8 cellular contexts compared by ENCODE assay signal in genomic region chr19:5718032-5718578, GRCh38. TPM values are rescaled to one million over a fixed set of nuclear protein-coding genes. Genes with fewer than 3 reads are reported as not detected.
DNase-seq lines count a peak whose midpoint lies in the region; ATAC-seq and TF ChIP-seq lines count a peak whose summit lies in the region.

No MANE protein-coding gene starts in this region.

- TF ChIP-seq CTCF in heart left ventricle (IDR thresholded peaks at IDR 0.05) (no peak), right atrium auricular region (IDR thresholded peaks at IDR 0.05) (no peak)

- H3K4me1 Mint-ChIP-seq in activated T-helper 1 cell treated with anti-CD3 and anti-CD28 coated beads, Interleukin-12 subunit alpha, Interleukin-12 subunit beta, Interleukin-2, Interleukin-4 antibody, amounts not matched to agents 30 ng/mL and 10 ng/mL and 1 ng/mL, durations not matched to agents 14 hours and 24 hours and 36 hours (ENCODE audit: low read depth) = peaks cover 25% of the 10 kb centered on the region

- peaks cover 2% of the 10 kb centered on the region for H3K27me3 Mint-ChIP-seq in activated T-helper 1 cell treated with anti-CD3 and anti-CD28 coated beads, Interleukin-12 subunit alpha, Interleukin-12 subunit beta, Interleukin-2, Interleukin-4 antibody, amounts not matched to agents 30 ng/mL and 10 ng/mL and 1 ng/mL, durations not matched to agents 14 hours and 24 hours and 36 hours (ENCODE audit: insufficient read depth)

- WGBS in heart left ventricle, 4 donors = 57 to 71% (median 69%) methylated on average over 14 of the region's 14 CpGs

- H3K27ac Mint-ChIP-seq in activated T-helper 1 cell treated with anti-CD3 and anti-CD28 coated beads, Interleukin-12 subunit alpha, Interleukin-12 subunit beta, Interleukin-2, Interleukin-4 antibody, amounts not matched to agents 30 ng/mL and 10 ng/mL and 1 ng/mL, durations not matched to agents 14 hours and 24 hours and 36 hours = peak overlapping the region; percentile 96

- peak overlapping the region in 6 of 12 donors; percentile 73 to 99 (median 82) for H3K4me3 ChIP-seq in heart left ventricle
- H3K4me3 ChIP-seq in right atrium auricular region = no peak overlapping the region
- H3K4me3 ChIP-seq in subcutaneous abdominal adipose tissue (ENCODE audit: low read depth in 1 of 5, low read length in 5 of 5) = peak overlapping the region in 1 of 5 donors; percentile 92

- TF ChIP-seq POLR2A in heart left ventricle (IDR thresholded peaks at IDR 0.05) = no peak

- H3K4me1 ChIP-seq in heart left ventricle = peaks cover 2 to 38% (median 22%) of the 10 kb centered on the region in 12 donors
- H3K4me1 ChIP-seq in right atrium auricular region = peaks cover 0 to 23% of the 10 kb centered on the region in 2 donors
- peaks cover 4 to 26% (median 24%) of the 10 kb centered on the region in 5 donors for H3K4me1 ChIP-seq in subcutaneous abdominal adipose tissue (ENCODE audit: control insufficient read depth in 5 of 5, insufficient read depth in 5 of 5, low read length in 5 of 5)

- no peaks in the 10 kb centered on the region for H3K9me3 Mint-ChIP-seq in activated T-helper 1 cell treated with anti-CD3 and anti-CD28 coated beads, Interleukin-12 subunit alpha, Interleukin-12 subunit beta, Interleukin-2, Interleukin-4 antibody, amounts not matched to agents 30 ng/mL and 10 ng/mL and 1 ng/mL, durations not matched to agents 14 hours and 24 hours and 36 hours

- peak overlapping the region in 2 of 5 donors; percentile 75 to 94 for H3K9ac ChIP-seq in subcutaneous abdominal adipose tissue (ENCODE audit: low read length in 5 of 5)

- H3K27ac ChIP-seq in heart left ventricle (peak overlapping the region in 10 of 12 donors; percentile 26 to 98 (median 70)), right atrium auricular region (peak overlapping the region in 1 of 2 donors; percentile 96), subcutaneous abdominal adipose tissue (ENCODE audit: low read depth, low read length) (peak overlapping the region; percentile 92)

- H3K9me3 ChIP-seq in heart left ventricle (no peaks in the 10 kb centered on the region), right atrium auricular region (no peaks in the 10 kb centered on the region), subcutaneous abdominal adipose tissue (ENCODE audit: control insufficient read depth in 5 of 5, low read length in 5 of 5) (no peaks in the 10 kb centered on the region)

- H3K36me3 Mint-ChIP-seq in activated T-helper 1 cell treated with anti-CD3 and anti-CD28 coated beads, Interleukin-12 subunit alpha, Interleukin-12 subunit beta, Interleukin-2, Interleukin-4 antibody, amounts not matched to agents 30 ng/mL and 10 ng/mL and 1 ng/mL, durations not matched to agents 14 hours and 24 hours and 36 hours (ENCODE audit: low read depth) = peaks cover 26% of the 10 kb centered on the region

- no peak for DNase-seq in heart left ventricle
- no peak for DNase-seq in right atrium auricular region (ENCODE audit: low spot score)
- DNase-seq in activated T-helper 1 cell treated with anti-CD3 and anti-CD28 coated beads, Interleukin-12 subunit alpha, Interleukin-12 subunit beta, Interleukin-2, Interleukin-4 antibody, amounts not matched to agents 30 ng/mL and 10 ng/mL and 1 ng/mL, durations not matched to agents 14 hours and 24 hours and 36 hours (ENCODE audit: low spot score) = no peak
- DNase-seq in islet precursor cell = peak; percentile 58
- DNase-seq in OCI-M2 (lab: John Stamatoyannopoulos, UW; ENCODE audit: unreplicated experiment) = no peak
- no peak for DNase-seq in DMS53 treated with DMSO at 0.1 percent for 48 hours (lab: John Stamatoyannopoulos, UW; ENCODE audit: unreplicated experiment)

- H3K4me3 Mint-ChIP-seq in activated T-helper 1 cell treated with anti-CD3 and anti-CD28 coated beads, Interleukin-12 subunit alpha, Interleukin-12 subunit beta, Interleukin-2, Interleukin-4 antibody, amounts not matched to agents 30 ng/mL and 10 ng/mL and 1 ng/mL, durations not matched to agents 14 hours and 24 hours and 36 hours = peak overlapping the region; percentile 98

- ATAC-seq in heart left ventricle (no peak), GM21576 (IDR thresholded peaks at IDR 0.05; ENCODE audit: unreplicated experiment) (no peak)

- peaks cover 0 to 24% (median 10%) of the 10 kb centered on the region in 9 donors for H3K36me3 ChIP-seq in heart left ventricle
- peaks cover 2% of the 10 kb centered on the region for H3K36me3 ChIP-seq in right atrium auricular region
- peaks cover 0 to 18% (median 14%) of the 10 kb centered on the region in 5 donors for H3K36me3 ChIP-seq in subcutaneous abdominal adipose tissue (ENCODE audit: control insufficient read depth in 5 of 5, insufficient read depth in 5 of 5, low read length in 5 of 5)

- intact Hi-C loops in heart left ventricle (cut with DNase I) = no loop called here
- intact Hi-C loops in activated T-helper 1 cell treated with anti-CD3 and anti-CD28 coated beads, Interleukin-12 subunit alpha, Interleukin-12 subunit beta, Interleukin-2, Interleukin-4 antibody, amounts not matched to agents 30 ng/mL and 10 ng/mL and 1 ng/mL, durations not matched to agents 14 hours and 24 hours and 36 hours (cut with micrococcal nuclease) = no loop called here

- H3K27me3 ChIP-seq in heart left ventricle = no peaks in the 10 kb centered on the region
- H3K27me3 ChIP-seq in right atrium auricular region = no peaks in the 10 kb centered on the region
- no peaks in the 10 kb centered on the region for H3K27me3 ChIP-seq in subcutaneous abdominal adipose tissue (ENCODE audit: control insufficient read depth in 5 of 5, insufficient read depth in 4 of 5, low read length in 5 of 5)

RNA-seq across cellular contexts. Expression of gene LONP1, which starts 1.8 kb away (rescaled TPM):
- 100 to 1,000 TPM in 2 of 9 donors, 10 to 100 TPM in 7; 61.2 to 108 (median 88.6) TPM for total RNA-seq in heart left ventricle
- polyA plus RNA-seq in heart left ventricle = 100 to 1,000 TPM in 1 of 2 donors, 10 to 100 TPM in 1; 97.6 to 123 TPM
- 10 to 100 TPM; 65.0 to 65.4 TPM for total RNA-seq in right atrium auricular region
- 180 and 186 TPM in 2 replicates for total RNA-seq in activated T-helper 1 cell treated with anti-CD3 and anti-CD28 coated beads, Interleukin-12 subunit alpha, Interleukin-12 subunit beta, Interleukin-2, Interleukin-4 antibody, amounts not matched to agents 30 ng/mL and 10 ng/mL and 1 ng/mL, durations not matched to agents 14 hours and 24 hours and 36 hours

RNA-seq across cellular contexts. Expression of gene CATSPERD, which starts 2.3 kb away (rescaled TPM):
- not detected for total RNA-seq in heart left ventricle
- not detected for polyA plus RNA-seq in heart left ventricle
- total RNA-seq in right atrium auricular region = not detected
- total RNA-seq in activated T-helper 1 cell treated with anti-CD3 and anti-CD28 coated beads, Interleukin-12 subunit alpha, Interleukin-12 subunit beta, Interleukin-2, Interleukin-4 antibody, amounts not matched to agents 30 ng/mL and 10 ng/mL and 1 ng/mL, durations not matched to agents 14 hours and 24 hours and 36 hours = not detected in 2 replicates

RNA-seq across cellular contexts. Expression of gene RPL36, which starts 28.0 kb away (rescaled TPM):
- total RNA-seq in heart left ventricle (100 to 1,000 TPM; 255 to 475 (median 365) TPM), right atrium auricular region (100 to 1,000 TPM; 222 to 483 TPM)
- 100 to 1,000 TPM; 851 to 981 TPM for polyA plus RNA-seq in heart left ventricle
- 1,000 and 1,001 TPM in 2 replicates for total RNA-seq in activated T-helper 1 cell treated with anti-CD3 and anti-CD28 coated beads, Interleukin-12 subunit alpha, Interleukin-12 subunit beta, Interleukin-2, Interleukin-4 antibody, amounts not matched to agents 30 ng/mL and 10 ng/mL and 1 ng/mL, durations not matched to agents 14 hours and 24 hours and 36 hours

RNA-seq across cellular contexts. Expression of gene HSD11B1L, which starts 37.3 kb away (rescaled TPM):
- total RNA-seq in heart left ventricle (10 to 100 TPM in 2 of 9 donors, 1 to 10 TPM in 7; 3.7 to 14.4 (median 5.2) TPM), right atrium auricular region (10 to 100 TPM; 10.3 to 12.6 TPM)
- polyA plus RNA-seq in heart left ventricle = 1 to 10 TPM; 5.4 to 6.6 TPM
- total RNA-seq in activated T-helper 1 cell treated with anti-CD3 and anti-CD28 coated beads, Interleukin-12 subunit alpha, Interleukin-12 subunit beta, Interleukin-2, Interleukin-4 antibody, amounts not matched to agents 30 ng/mL and 10 ng/mL and 1 ng/mL, durations not matched to agents 14 hours and 24 hours and 36 hours = 1.9 TPM in 2 replicates

RNA-seq across cellular contexts. Expression of gene MICOS13, which starts 37.8 kb away (rescaled TPM):
- total RNA-seq in heart left ventricle (100 to 1,000 TPM; 103 to 149 (median 123) TPM), right atrium auricular region (10 to 100 TPM; 87.7 to 98.8 TPM)
- 100 to 1,000 TPM; 178 to 435 TPM for polyA plus RNA-seq in heart left ventricle
- 57.4 and 60.6 TPM in 2 replicates for total RNA-seq in activated T-helper 1 cell treated with anti-CD3 and anti-CD28 coated beads, Interleukin-12 subunit alpha, Interleukin-12 subunit beta, Interleukin-2, Interleukin-4 antibody, amounts not matched to agents 30 ng/mL and 10 ng/mL and 1 ng/mL, durations not matched to agents 14 hours and 24 hours and 36 hours
